In the genomic region with DNA sequence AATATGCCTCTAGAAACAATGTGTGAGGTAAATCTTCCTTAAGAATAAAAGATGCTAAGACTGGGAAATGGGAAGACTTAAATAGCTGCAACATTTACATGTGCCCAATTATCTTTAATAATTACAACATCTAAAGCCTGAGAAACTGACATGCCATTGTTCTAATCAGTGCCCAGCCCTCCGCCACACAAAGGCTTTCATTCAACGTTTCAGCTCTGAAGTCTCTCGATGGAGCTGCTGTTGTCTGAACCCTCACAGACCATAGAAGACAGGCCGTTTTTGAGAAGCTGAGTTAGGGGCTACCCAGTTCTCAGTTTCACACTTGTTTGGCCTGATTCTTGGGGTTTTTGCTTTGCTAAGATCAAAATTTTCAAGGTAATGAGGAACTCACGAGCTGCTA, we compare ENCODE assay signal across 27 cellular contexts.
"Had no signal": no experiment of that assay in that cellular context is flagged by ENCODE, and none has a peak within 500 bp of the region (broad histone marks: within the 10 kb centered on the region; RNA-seq: fewer than 3 reads in every experiment).

No MANE protein-coding gene starts in this region.

- H3K27me3 ChIP-seq: adrenal gland, SJCRH30 had no signal

- H3K27me3 Mint-ChIP-seq: activated CD8-positive, alpha-beta T cell treated with anti-CD3 and anti-CD28 coated beads for 36 hours; activated naive CD4-positive, alpha-beta T cell treated with anti-CD3 and anti-CD28 coated beads, Interleukin-2, amount 10 ng/mL, durations not matched to agents 7 days and 5 days; activated naive CD8-positive, alpha-beta T cell treated with anti-CD3 and anti-CD28 coated beads for 36 hours had no signal

- H3K36me3 Mint-ChIP-seq: activated naive CD4-positive, alpha-beta T cell treated with anti-CD3 and anti-CD28 coated beads, Interleukin-2, amount 10 ng/mL, durations not matched to agents 7 days and 5 days; activated naive CD8-positive, alpha-beta T cell treated with anti-CD3 and anti-CD28 coated beads for 36 hours had no signal

- H3K4me1 Mint-ChIP-seq: activated naive CD4-positive, alpha-beta T cell treated with anti-CD3 and anti-CD28 coated beads, Interleukin-2, amount 10 ng/mL, durations not matched to agents 7 days and 5 days; activated naive CD8-positive, alpha-beta T cell treated with anti-CD3 and anti-CD28 coated beads for 36 hours had no signal

- H3K27ac Mint-ChIP-seq: activated CD8-positive, alpha-beta T cell treated with anti-CD3 and anti-CD28 coated beads for 36 hours; activated naive CD4-positive, alpha-beta T cell treated with anti-CD3 and anti-CD28 coated beads, Interleukin-2, amount 10 ng/mL, durations not matched to agents 7 days and 5 days; activated naive CD8-positive, alpha-beta T cell treated with anti-CD3 and anti-CD28 coated beads for 36 hours; activated T-cell treated with anti-CD3 and anti-CD28 coated beads, Interleukin-2, amount 50 U/mL, for 72 hours; activated T-helper 2 cell treated with anti-CD3 and anti-CD28 coated beads, Interferon-gamma antibody, Interleukin-2, Interleukin-4, amounts not matched to agents 10 μg/mL and 5 μg/mL and 100 μg/mL, durations not matched to agents 14 hours and 24 hours and 36 hours; T-helper 1 cell treated with Interleukin-12 subunit alpha and Interleukin-12 subunit beta and Interleukin-4 antibody, amounts not matched to agents 30 μg/mL and 1 μg/mL, for 36 hours had no signal

- H3K9me3 ChIP-seq: adrenal gland, SJCRH30, SK-N-SH had no signal

- H3K4me3 Mint-ChIP-seq: activated CD8-positive, alpha-beta T cell treated with anti-CD3 and anti-CD28 coated beads for 36 hours; activated naive CD4-positive, alpha-beta T cell treated with anti-CD3 and anti-CD28 coated beads, Interleukin-2, amount 10 ng/mL, durations not matched to agents 7 days and 5 days; activated naive CD8-positive, alpha-beta T cell treated with anti-CD3 and anti-CD28 coated beads for 36 hours; activated T-cell treated with anti-CD3 and anti-CD28 coated beads, Interleukin-2, amount 50 U/mL, for 72 hours; T-helper 1 cell treated with Interleukin-12 subunit alpha and Interleukin-12 subunit beta and Interleukin-4 antibody, amounts not matched to agents 30 μg/mL and 1 μg/mL, for 36 hours had no signal

- H3K9me3 Mint-ChIP-seq: T-helper 1 cell treated with Interleukin-12 subunit alpha and Interleukin-12 subunit beta and Interleukin-4 antibody, amounts not matched to agents 30 μg/mL and 1 μg/mL, for 36 hours had no signal

- DNase-seq: activated CD4-positive, alpha-beta T cell treated with anti-CD3 and anti-CD28 coated beads for 4 hours; activated CD8-positive, alpha-beta memory T cell treated with anti-CD3 and anti-CD28 coated beads, Interleukin-2, amount 50 U/mL, for 4 hours; activated CD8-positive, alpha-beta T cell treated with anti-CD3 and anti-CD28 coated beads for 36 hours; activated gamma-delta T cell treated with Interleukin-2 at 50 U/mL for 16 hours; activated naive CD4-positive, alpha-beta T cell treated with anti-CD3 and anti-CD28 coated beads, Interleukin-2, amount 10 ng/mL, durations not matched to agents 7 days and 5 days; activated naive CD8-positive, alpha-beta T cell treated with anti-CD3 and anti-CD28 coated beads for 36 hours; activated T-cell treated with anti-CD3 and anti-CD28 coated beads, Interleukin-2, amount 50 U/mL, for 72 hours; adrenal gland; Karpas-422; MM.1S; NCI-H1105; NCI-H1436; NCI-H1694 treated with DMSO at 0.1 percent for 48 hours; NCI-H2029 treated with DMSO at 0.1 percent for 48 hours; NCI-H510A treated with DMSO at 0.1 percent for 48 hours; NCI-H69; NK-92 treated with Interleukin-12 subunit alpha and Interleukin-12 subunit beta, amount 100 ng/mL, for 24 hours; OCI-M1; RPMI8226; SJCRH30; SK-N-SH had no signal

- H3K27ac ChIP-seq: adrenal gland, SJCRH30 had no signal

- ATAC-seq: activated CD4-positive, CD25-positive, alpha-beta regulatory T cell treated with anti-CD3 and anti-CD28 coated beads, Interleukin-2, amount 50 U/mL, for 24 hours; activated CD8-positive, alpha-beta T cell treated with anti-CD3 and anti-CD28 coated beads for 36 hours; activated T-cell treated with anti-CD3 and anti-CD28 coated beads, Interleukin-2, amount 50 U/mL, for 72 hours; K562; Panc1; Right ventricle myocardium inferior had no signal
